ENCODE assay signal across 10 cellular contexts in the genomic region with DNA sequence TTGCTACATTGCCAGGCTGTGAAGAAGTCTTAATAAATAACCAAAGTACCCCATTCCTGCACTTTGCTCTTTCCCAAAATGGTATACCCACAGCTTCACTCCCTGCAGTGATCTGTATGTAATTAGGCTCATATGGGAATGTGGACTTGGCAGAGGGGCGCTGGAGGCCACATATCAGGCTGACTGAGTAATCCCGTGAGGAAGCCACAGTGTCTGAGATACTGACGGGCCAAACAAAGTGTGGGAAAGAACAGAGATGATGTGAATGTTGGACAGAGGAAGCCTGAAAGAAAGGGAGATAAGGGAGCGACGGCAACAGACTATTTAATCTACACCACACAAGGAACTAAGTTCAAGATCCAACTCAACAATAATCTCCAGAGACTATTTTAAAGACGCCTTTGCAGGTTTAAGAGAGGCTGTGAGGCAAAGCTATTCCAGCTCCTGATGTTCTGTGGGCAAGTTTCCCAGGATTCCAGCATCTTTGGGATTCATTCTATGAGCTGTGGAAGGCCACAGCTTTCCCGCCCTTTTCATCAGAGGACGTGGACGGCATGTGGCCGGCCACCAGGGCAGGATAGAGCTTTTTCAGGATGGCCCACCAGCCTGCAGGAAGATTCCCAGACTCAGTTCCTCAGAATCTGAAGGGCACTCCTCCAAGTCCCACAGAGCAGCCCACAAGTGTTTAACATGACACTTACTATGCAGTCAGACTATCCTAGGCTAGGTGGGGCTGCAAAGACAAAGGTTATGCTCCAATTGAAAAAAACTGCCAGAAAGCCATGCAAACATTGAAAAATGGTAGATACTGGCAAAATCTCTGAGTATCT.
DNase-seq lines count a peak whose midpoint lies in the region; ATAC-seq and TF ChIP-seq lines count a peak whose summit lies in the region.
"Had no signal": no experiment of that assay in that cellular context is flagged by ENCODE, and none has a peak within 500 bp of the region (broad histone marks: within the 10 kb centered on the region; RNA-seq: fewer than 3 reads in every experiment).

No MANE protein-coding gene starts in this region.

- ATAC-seq in SK-N-SH treated with all-trans-retinoic acid at 6 μM for 48 hours = peak; percentile 97
- no peak for ATAC-seq in GM21529 (IDR thresholded peaks at IDR 0.05; ENCODE audit: unreplicated experiment)
- ATAC-seq in HG03196 (IDR thresholded peaks at IDR 0.05; ENCODE audit: unreplicated experiment) = no peak
- ATAC-seq: esophagus mucosa had no signal

- TF ChIP-seq CTCF in fibroblast of pulmonary artery (IDR thresholded peaks at IDR 0.05; ENCODE audit: low read length, missing control alignments) = no peak

- H3K4me3 ChIP-seq in fibroblast of pulmonary artery (replicated peaks; ENCODE audit: low read depth, low read length) = no peak overlapping the region
- H3K4me3 ChIP-seq: sigmoid colon had no signal

- DNase-seq in GM03348 (ENCODE audit: low spot score) (peak; percentile 89), fibroblast of pulmonary artery (ENCODE audit: low read depth) (peak; percentile 96), renal cortical epithelial cell (ENCODE audit: low read depth) (peak; percentile 48)
- DNase-seq in activated CD8-positive, alpha-beta memory T cell treated with anti-CD3 and anti-CD28 coated beads, Interleukin-2, amount 50 U/mL, for 48 hours = no peak
- DNase-seq: NCI-H524, sigmoid colon had no signal

TF ChIP-seq in SK-N-SH treated with all-trans-retinoic acid at 6 μM for 48 hours, 23 proteins besides CTCF, POLR2A, EP300 and RAD21:
- TF ChIP-seq ZNF8 (CRISPR knock-in tag; IDR thresholded peaks at IDR 0.05) = no peak
- peak; percentile 35 for TF ChIP-seq ISL1 (CRISPR knock-in tag; IDR thresholded peaks at IDR 0.05)
